In the genomic region with DNA sequence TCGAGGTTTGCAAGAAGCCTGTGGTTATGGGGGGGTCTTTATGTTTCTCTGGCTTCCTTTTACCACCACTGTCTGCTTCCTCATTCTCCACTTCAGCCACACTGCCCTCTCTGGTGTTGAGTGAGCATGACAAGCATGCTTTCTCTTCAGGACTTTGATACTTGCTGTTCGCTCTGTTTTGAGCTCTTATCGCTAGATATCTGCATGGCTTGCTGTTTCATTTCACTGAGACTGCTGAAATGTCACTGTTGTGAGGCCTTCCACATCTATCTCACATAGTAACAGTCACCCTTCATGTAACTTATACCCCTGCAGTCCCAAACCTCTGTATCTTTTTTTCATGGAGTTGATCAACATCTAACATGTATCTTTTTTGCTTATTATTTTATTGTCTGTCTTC, we compare ENCODE assay signal across 1 cellular context.
TF ChIP-seq lines count a peak whose summit lies in the region.

No MANE protein-coding gene starts in this region.

TF ChIP-seq in K562, 482 proteins besides CTCF, POLR2A, EP300 and RAD21 (continued from another document and continues in another):
- TF ChIP-seq CEBPB (tag; IDR thresholded peaks at IDR 0.05): no peak
- no peak for TF ChIP-seq ZNF12 (CRISPR knock-in tag; IDR thresholded peaks at IDR 0.05)
- no peak for TF ChIP-seq ZC3H11A (IDR thresholded peaks at IDR 0.05; ENCODE audit: low read depth, low read length)
- TF ChIP-seq NONO (IDR thresholded peaks at IDR 0.05; ENCODE audit: low read depth in 2 of 2, low read length in 1 of 2): no peak
- TF ChIP-seq ZFP36 (IDR thresholded peaks at IDR 0.05; ENCODE audit: low read depth, low read length, partially characterized antibody): peak; percentile 35
- no peak for TF ChIP-seq THRAP3 (IDR thresholded peaks at IDR 0.05; ENCODE audit: borderline replicate concordance)
- TF ChIP-seq, protein P1, sequence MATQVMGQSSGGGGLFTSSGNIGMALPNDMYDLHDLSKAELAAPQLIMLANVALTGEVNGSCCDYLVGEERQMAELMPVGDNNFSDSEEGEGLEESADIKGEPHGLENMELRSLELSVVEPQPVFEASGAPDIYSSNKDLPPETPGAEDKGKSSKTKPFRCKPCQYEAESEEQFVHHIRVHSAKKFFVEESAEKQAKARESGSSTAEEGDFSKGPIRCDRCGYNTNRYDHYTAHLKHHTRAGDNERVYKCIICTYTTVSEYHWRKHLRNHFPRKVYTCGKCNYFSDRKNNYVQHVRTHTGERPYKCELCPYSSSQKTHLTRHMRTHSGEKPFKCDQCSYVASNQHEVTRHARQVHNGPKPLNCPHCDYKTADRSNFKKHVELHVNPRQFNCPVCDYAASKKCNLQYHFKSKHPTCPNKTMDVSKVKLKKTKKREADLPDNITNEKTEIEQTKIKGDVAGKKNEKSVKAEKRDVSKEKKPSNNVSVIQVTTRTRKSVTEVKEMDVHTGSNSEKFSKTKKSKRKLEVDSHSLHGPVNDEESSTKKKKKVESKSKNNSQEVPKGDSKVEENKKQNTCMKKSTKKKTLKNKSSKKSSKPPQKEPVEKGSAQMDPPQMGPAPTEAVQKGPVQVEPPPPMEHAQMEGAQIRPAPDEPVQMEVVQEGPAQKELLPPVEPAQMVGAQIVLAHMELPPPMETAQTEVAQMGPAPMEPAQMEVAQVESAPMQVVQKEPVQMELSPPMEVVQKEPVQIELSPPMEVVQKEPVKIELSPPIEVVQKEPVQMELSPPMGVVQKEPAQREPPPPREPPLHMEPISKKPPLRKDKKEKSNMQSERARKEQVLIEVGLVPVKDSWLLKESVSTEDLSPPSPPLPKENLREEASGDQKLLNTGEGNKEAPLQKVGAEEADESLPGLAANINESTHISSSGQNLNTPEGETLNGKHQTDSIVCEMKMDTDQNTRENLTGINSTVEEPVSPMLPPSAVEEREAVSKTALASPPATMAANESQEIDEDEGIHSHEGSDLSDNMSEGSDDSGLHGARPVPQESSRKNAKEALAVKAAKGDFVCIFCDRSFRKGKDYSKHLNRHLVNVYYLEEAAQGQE (CRISPR knock-in tag; IDR thresholded peaks at IDR 0.05; ENCODE audit: low read depth): no peak
- 0 out of 2 replicates have a peak, but pooled peaks have one; percentile 33 for TF ChIP-seq HDAC2 (IDR thresholded peaks at IDR 0.05)
- TF ChIP-seq, protein P2, sequence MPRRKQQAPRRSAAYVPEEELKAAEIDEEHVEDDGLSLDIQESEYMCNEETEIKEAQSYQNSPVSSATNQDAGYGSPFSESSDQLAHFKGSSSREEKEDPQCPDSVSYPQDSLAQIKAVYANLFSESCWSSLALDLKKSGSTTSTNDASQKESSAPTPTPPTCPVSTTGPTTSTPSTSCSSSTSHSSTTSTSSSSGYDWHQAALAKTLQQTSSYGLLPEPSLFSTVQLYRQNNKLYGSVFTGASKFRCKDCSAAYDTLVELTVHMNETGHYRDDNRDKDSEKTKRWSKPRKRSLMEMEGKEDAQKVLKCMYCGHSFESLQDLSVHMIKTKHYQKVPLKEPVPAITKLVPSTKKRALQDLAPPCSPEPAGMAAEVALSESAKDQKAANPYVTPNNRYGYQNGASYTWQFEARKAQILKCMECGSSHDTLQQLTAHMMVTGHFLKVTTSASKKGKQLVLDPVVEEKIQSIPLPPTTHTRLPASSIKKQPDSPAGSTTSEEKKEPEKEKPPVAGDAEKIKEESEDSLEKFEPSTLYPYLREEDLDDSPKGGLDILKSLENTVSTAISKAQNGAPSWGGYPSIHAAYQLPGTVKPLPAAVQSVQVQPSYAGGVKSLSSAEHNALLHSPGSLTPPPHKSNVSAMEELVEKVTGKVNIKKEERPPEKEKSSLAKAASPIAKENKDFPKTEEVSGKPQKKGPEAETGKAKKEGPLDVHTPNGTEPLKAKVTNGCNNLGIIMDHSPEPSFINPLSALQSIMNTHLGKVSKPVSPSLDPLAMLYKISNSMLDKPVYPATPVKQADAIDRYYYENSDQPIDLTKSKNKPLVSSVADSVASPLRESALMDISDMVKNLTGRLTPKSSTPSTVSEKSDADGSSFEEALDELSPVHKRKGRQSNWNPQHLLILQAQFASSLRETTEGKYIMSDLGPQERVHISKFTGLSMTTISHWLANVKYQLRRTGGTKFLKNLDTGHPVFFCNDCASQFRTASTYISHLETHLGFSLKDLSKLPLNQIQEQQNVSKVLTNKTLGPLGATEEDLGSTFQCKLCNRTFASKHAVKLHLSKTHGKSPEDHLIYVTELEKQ (CRISPR knock-in tag; IDR thresholded peaks at IDR 0.05): no peak
- peak; percentile 41; the same call in 1 of the 2 replicates for TF ChIP-seq NFE2 (IDR thresholded peaks at IDR 0.05; ENCODE audit: low read depth)
- no peak for TF ChIP-seq ATF1 (CRISPR knock-in tag; IDR thresholded peaks at IDR 0.05)
- no peak for TF ChIP-seq ATF1 (tag; IDR thresholded peaks at IDR 0.05)
- TF ChIP-seq, protein P3, sequence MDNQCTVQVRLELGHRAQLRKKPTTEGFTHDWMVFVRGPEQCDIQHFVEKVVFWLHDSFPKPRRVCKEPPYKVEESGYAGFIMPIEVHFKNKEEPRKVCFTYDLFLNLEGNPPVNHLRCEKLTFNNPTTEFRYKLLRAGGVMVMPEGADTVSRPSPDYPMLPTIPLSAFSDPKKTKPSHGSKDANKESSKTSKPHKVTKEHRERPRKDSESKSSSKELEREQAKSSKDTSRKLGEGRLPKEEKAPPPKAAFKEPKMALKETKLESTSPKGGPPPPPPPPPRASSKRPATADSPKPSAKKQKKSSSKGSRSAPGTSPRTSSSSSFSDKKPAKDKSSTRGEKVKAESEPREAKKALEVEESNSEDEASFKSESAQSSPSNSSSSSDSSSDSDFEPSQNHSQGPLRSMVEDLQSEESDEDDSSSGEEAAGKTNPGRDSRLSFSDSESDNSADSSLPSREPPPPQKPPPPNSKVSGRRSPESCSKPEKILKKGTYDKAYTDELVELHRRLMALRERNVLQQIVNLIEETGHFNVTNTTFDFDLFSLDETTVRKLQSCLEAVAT (IDR thresholded peaks at IDR 0.05): no peak
- TF ChIP-seq BDP1 (IDR thresholded peaks at IDR 0.05; ENCODE audit: insufficient read depth, insufficient read length): no peak
- TF ChIP-seq, protein P4, sequence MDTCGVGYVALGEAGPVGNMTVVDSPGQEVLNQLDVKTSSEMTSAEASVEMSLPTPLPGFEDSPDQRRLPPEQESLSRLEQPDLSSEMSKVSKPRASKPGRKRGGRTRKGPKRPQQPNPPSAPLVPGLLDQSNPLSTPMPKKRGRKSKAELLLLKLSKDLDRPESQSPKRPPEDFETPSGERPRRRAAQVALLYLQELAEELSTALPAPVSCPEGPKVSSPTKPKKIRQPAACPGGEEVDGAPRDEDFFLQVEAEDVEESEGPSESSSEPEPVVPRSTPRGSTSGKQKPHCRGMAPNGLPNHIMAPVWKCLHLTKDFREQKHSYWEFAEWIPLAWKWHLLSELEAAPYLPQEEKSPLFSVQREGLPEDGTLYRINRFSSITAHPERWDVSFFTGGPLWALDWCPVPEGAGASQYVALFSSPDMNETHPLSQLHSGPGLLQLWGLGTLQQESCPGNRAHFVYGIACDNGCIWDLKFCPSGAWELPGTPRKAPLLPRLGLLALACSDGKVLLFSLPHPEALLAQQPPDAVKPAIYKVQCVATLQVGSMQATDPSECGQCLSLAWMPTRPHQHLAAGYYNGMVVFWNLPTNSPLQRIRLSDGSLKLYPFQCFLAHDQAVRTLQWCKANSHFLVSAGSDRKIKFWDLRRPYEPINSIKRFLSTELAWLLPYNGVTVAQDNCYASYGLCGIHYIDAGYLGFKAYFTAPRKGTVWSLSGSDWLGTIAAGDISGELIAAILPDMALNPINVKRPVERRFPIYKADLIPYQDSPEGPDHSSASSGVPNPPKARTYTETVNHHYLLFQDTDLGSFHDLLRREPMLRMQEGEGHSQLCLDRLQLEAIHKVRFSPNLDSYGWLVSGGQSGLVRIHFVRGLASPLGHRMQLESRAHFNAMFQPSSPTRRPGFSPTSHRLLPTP (IDR thresholded peaks at IDR 0.05; ENCODE audit: borderline replicate concordance, extremely low read depth, insufficient read length): no peak
- TF ChIP-seq, protein P5, sequence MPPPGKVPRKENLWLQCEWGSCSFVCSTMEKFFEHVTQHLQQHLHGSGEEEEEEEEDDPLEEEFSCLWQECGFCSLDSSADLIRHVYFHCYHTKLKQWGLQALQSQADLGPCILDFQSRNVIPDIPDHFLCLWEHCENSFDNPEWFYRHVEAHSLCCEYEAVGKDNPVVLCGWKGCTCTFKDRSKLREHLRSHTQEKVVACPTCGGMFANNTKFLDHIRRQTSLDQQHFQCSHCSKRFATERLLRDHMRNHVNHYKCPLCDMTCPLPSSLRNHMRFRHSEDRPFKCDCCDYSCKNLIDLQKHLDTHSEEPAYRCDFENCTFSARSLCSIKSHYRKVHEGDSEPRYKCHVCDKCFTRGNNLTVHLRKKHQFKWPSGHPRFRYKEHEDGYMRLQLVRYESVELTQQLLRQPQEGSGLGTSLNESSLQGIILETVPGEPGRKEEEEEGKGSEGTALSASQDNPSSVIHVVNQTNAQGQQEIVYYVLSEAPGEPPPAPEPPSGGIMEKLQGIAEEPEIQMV (tag; conservative IDR thresholded peaks at IDR 0.05; ENCODE audit: low read depth): no peak
- no peak for TF ChIP-seq NFXL1 (CRISPR knock-in tag; IDR thresholded peaks at IDR 0.05)
- TF ChIP-seq, protein P6, sequence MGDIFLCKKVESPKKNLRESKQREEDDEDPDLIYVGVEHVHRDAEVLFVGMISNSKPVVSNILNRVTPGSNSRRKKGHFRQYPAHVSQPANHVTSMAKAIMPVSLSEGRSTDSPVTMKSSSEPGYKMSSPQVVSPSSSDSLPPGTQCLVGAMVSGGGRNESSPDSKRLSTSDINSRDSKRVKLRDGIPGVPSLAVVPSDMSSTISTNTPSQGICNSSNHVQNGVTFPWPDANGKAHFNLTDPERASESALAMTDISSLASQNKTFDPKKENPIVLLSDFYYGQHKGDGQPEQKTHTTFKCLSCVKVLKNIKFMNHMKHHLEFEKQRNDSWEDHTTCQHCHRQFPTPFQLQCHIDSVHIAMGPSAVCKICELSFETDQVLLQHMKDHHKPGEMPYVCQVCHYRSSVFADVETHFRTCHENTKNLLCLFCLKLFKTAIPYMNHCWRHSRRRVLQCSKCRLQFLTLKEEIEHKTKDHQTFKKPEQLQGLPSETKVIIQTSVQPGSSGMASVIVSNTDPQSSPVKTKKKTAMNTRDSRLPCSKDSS (IDR thresholded peaks at IDR 0.05; ENCODE audit: low read depth, partially characterized antibody): no peak
- TF ChIP-seq ARHGAP35 (IDR thresholded peaks at IDR 0.05; ENCODE audit: partially characterized antibody): no peak
- TF ChIP-seq, protein P7, sequence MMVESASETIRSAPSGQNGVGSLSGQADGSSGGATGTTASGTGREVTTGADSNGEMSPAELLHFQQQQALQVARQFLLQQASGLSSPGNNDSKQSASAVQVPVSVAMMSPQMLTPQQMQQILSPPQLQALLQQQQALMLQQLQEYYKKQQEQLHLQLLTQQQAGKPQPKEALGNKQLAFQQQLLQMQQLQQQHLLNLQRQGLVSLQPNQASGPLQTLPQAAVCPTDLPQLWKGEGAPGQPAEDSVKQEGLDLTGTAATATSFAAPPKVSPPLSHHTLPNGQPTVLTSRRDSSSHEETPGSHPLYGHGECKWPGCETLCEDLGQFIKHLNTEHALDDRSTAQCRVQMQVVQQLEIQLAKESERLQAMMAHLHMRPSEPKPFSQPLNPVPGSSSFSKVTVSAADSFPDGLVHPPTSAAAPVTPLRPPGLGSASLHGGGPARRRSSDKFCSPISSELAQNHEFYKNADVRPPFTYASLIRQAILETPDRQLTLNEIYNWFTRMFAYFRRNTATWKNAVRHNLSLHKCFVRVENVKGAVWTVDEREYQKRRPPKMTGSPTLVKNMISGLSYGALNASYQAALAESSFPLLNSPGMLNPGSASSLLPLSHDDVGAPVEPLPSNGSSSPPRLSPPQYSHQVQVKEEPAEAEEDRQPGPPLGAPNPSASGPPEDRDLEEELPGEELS (CRISPR knock-in tag; IDR thresholded peaks at IDR 0.05; ENCODE audit: borderline replicate concordance): no peak
- no peak for TF ChIP-seq RFX7 (CRISPR knock-in tag; IDR thresholded peaks at IDR 0.05)
- no peak for TF ChIP-seq ILF3 (IDR thresholded peaks at IDR 0.05; ENCODE audit: borderline replicate concordance)
- no peak for TF ChIP-seq U2AF2 (optimal IDR thresholded peaks at IDR 0.05; ENCODE audit: low read depth, low read length)
- no peak for TF ChIP-seq ZNF507 (tag; conservative IDR thresholded peaks at IDR 0.05)
- TF ChIP-seq KDM4B (IDR thresholded peaks at IDR 0.05; ENCODE audit: borderline replicate concordance in 2 of 2, low read depth in 1 of 2): no peak
- no peak for TF ChIP-seq ZNF212 (CRISPR knock-in tag; IDR thresholded peaks at IDR 0.05)
- peak; percentile 59 for TF ChIP-seq SMARCE1 (IDR thresholded peaks at IDR 0.05)
- TF ChIP-seq SMAD4 (CRISPR knock-in tag; conservative IDR thresholded peaks at IDR 0.05): no peak
- no peak for TF ChIP-seq MEF2D (tag; conservative IDR thresholded peaks at IDR 0.05; ENCODE audit: low read depth)
- TF ChIP-seq, protein P8, sequence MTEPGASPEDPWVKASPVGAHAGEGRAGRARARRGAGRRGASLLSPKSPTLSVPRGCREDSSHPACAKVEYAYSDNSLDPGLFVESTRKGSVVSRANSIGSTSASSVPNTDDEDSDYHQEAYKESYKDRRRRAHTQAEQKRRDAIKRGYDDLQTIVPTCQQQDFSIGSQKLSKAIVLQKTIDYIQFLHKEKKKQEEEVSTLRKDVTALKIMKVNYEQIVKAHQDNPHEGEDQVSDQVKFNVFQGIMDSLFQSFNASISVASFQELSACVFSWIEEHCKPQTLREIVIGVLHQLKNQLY (CRISPR knock-in tag; conservative IDR thresholded peaks at IDR 0.05): no peak
- TF ChIP-seq ETV1 (tag; conservative IDR thresholded peaks at IDR 0.05; ENCODE audit: low read depth): no peak
- no peak for TF ChIP-seq ZNF707 (CRISPR knock-in tag; conservative IDR thresholded peaks at IDR 0.05)
- TF ChIP-seq, protein P9, sequence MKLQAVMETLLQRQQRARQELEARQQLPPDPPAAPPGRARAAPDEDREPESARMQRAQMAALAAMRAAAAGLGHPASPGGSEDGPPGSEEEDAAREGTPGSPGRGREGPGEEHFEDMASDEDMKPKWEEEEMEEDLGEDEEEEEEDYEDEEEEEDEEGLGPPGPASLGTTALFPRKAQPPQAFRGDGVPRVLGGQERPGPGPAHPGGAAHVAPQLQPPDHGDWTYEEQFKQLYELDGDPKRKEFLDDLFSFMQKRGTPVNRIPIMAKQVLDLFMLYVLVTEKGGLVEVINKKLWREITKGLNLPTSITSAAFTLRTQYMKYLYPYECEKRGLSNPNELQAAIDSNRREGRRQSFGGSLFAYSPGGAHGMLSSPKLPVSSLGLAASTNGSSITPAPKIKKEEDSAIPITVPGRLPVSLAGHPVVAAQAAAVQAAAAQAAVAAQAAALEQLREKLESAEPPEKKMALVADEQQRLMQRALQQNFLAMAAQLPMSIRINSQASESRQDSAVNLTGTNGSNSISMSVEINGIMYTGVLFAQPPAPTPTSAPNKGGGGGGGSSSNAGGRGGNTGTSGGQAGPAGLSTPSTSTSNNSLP (IDR thresholded peaks at IDR 0.05; ENCODE audit: borderline replicate concordance, low read depth, low read length): peak; percentile 76; the same call in 1 of the 2 replicates
- TF ChIP-seq XRCC4 (IDR thresholded peaks at IDR 0.05; ENCODE audit: extremely low read depth, insufficient read depth, insufficient read length): no peak
- peak; percentile 40; the same call in 1 of the 2 replicates for TF ChIP-seq ATF7 (IDR thresholded peaks at IDR 0.05)
- no peak for TF ChIP-seq FIP1L1 (IDR thresholded peaks at IDR 0.05; ENCODE audit: low read depth, low read length, poor library complexity, severe bottlenecking)
- no peak for TF ChIP-seq ZNF77 (CRISPR knock-in tag; IDR thresholded peaks at IDR 0.05)
- no peak for TF ChIP-seq XRCC5 (IDR thresholded peaks at IDR 0.05; ENCODE audit: low read depth, low read length)
- TF ChIP-seq, protein P10, sequence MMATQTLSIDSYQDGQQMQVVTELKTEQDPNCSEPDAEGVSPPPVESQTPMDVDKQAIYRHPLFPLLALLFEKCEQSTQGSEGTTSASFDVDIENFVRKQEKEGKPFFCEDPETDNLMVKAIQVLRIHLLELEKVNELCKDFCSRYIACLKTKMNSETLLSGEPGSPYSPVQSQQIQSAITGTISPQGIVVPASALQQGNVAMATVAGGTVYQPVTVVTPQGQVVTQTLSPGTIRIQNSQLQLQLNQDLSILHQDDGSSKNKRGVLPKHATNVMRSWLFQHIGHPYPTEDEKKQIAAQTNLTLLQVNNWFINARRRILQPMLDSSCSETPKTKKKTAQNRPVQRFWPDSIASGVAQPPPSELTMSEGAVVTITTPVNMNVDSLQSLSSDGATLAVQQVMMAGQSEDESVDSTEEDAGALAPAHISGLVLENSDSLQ (IDR thresholded peaks at IDR 0.05): peak; percentile 65
